16 cellular contexts compared by ENCODE assay signal in genomic region chr18:59870623-59871130, GRCh38.
A peak's percentile ranks its signal among the peaks of the same experiment; 100 is the strongest.
DNase-seq lines count a peak whose midpoint lies in the region; ATAC-seq and TF ChIP-seq lines count a peak whose summit lies in the region.
"Had no signal": no experiment of that assay in that cellular context is flagged by ENCODE, and none has a peak within 500 bp of the region (broad histone marks: within the 10 kb centered on the region; RNA-seq: fewer than 3 reads in every experiment).

No MANE protein-coding gene starts in this region.

- no peaks in the 10 kb centered on the region for H3K27me3 ChIP-seq in RWPE2 (ENCODE audit: insufficient read depth, poor library complexity, severe bottlenecking)

- H3K4me3 ChIP-seq in RWPE2 (ENCODE audit: severe bottlenecking) (no peak overlapping the region), fibroblast of mammary gland (ENCODE audit: control insufficient read depth, low read depth, low read length) (no peak overlapping the region)
- H3K4me3 ChIP-seq: K562, PC-9 had no signal

- peak; percentile 60 for DNase-seq in GM03348 (ENCODE audit: low spot score)
- DNase-seq in RWPE2 (ENCODE audit: low spot score) = no peak
- peak; percentile 47 for DNase-seq in fibroblast of mammary gland (ENCODE audit: low read depth)
- no peak for DNase-seq in foreskin melanocyte
- DNase-seq in hippocampal formation (lab: John Stamatoyannopoulos, UW) = no peak
- DNase-seq: DMS153, NCI-H1048, NCI-H1694, NCI-H345, NCI-H526 treated with DMSO at 0.1 percent for 48 hours, PC-9 had no signal

- no peak overlapping the region for H3K27ac ChIP-seq in RWPE2 (ENCODE audit: poor library complexity, severe bottlenecking)
- H3K27ac ChIP-seq: C4-2B, HL-60, PC-9 had no signal

- no peaks in the 10 kb centered on the region for H3K36me3 ChIP-seq in RWPE2 (ENCODE audit: low read depth)

- TF ChIP-seq CTCF in RWPE2 (IDR thresholded peaks at IDR 0.05; ENCODE audit: poor library complexity, severe bottlenecking) (no peak), fibroblast of mammary gland (conservative IDR thresholded peaks at IDR 0.05; ENCODE audit: control insufficient read depth, insufficient read depth, low read depth, low read length) (no peak)

- H3K9me3 ChIP-seq in RWPE2 (ENCODE audit: severe bottlenecking) = no peaks in the 10 kb centered on the region

- no peak for TF ChIP-seq POLR2A in GM18505 (IDR thresholded peaks at IDR 0.05; ENCODE audit: borderline replicate concordance, extremely low read depth, insufficient read depth, insufficient read length)

- peaks cover 13% of the 10 kb centered on the region for H3K4me1 ChIP-seq in RWPE2 (ENCODE audit: insufficient read depth, poor library complexity, severe bottlenecking)

- peak; percentile 56; the same call in 1 of the 3 replicates for ATAC-seq in RWPE2 (ENCODE audit: low read depth)
- ATAC-seq in GM18505 (IDR thresholded peaks at IDR 0.05; ENCODE audit: unreplicated experiment) = no peak
- no peak for ATAC-seq in HG02981 (IDR thresholded peaks at IDR 0.05; ENCODE audit: unreplicated experiment)
- ATAC-seq: K562 had no signal

Comparison
In these comparisons a context has a peak if more than half of its experiments do, and no peak if none do; other contexts are left out.
1. DNase-seq: peak in GM03348 (single experiment) and fibroblast of mammary gland (single experiment); none in RWPE2 (single experiment), foreskin melanocyte (single experiment) and hippocampal formation (0 of 2).